ENCODE assay signal across 8 cellular contexts in the genomic region with DNA sequence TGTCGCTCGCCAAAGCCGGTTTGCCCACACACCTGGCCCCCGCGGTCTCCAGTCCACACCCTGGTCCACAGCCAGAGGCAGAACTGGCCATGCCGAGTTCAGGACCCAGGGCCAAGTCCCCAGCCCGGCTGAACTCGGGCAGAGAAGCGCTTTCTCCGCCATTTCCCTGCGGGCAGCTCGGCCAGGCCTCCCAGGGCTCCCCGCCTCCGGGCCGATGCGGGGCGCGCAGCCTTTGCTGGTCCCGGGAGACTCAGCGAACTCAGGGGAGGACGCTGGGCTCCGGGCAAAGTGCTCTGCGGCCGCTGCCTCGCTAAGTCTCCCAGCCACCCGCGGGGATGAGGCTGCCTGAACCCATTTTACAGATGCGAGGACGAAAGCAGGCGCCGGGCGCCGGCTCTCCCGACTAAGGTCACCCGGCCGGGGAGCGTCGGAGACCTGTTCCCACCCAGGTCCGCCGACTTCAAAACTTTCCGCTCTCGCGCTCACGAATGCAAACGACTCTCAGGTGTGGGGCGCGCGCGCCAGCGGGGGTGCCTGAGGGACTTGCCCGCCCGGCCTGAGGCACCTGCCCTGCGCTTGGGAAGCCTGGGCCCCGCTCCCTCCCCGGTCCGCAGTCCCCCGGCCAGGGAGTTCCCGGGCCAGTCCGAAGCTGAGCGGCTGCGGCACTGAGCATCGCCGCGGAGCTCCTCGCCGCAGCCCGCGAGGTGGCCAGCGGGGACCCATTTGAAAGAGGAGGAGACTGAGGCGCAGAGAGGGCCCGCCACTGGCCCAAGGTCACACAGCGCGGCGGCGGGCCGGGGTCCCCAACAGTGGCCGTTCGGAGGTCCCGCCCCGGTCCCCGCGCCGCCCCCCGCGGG. TPM values are rescaled to one million over a fixed set of nuclear protein-coding genes. Genes with fewer than 3 reads are reported as not detected.
DNase-seq lines count a peak whose midpoint lies in the region; ATAC-seq, FAIRE-seq and TF ChIP-seq lines count a peak whose summit lies in the region.

No MANE protein-coding gene starts in this region.

- DNase-seq in AG04449 (ENCODE audit: low read depth, low spot score) (no peak), GM19239 (ENCODE audit: insufficient read length, low spot score) (peak; percentile 44), fibroblast of the aortic adventitia (ENCODE audit: low read depth) (no peak), DMS153 treated with DMSO at 0.1 percent for 48 hours (lab: John Stamatoyannopoulos, UW; ENCODE audit: unreplicated experiment) (no peak)
- DNase-seq in activated CD4-positive, alpha-beta T cell treated with anti-CD3 and anti-CD28 coated beads for 48 hours, result peak; percentile 51
- no peak for DNase-seq in stimulated activated naive CD4-positive, alpha-beta T cell (lab: John Stamatoyannopoulos, UW)

- peak; percentile 41 for ATAC-seq in HG03196 (IDR thresholded peaks at IDR 0.05; ENCODE audit: unreplicated experiment)

- no peaks in the 10 kb centered on the region for H3K27me3 ChIP-seq in parathyroid adenoma (ENCODE audit: control insufficient read depth, insufficient read depth, low read length)

- peaks cover 17% of the 10 kb centered on the region for H3K4me1 ChIP-seq in parathyroid adenoma

- peak overlapping the region; percentile 48 for H3K9ac ChIP-seq in parathyroid adenoma

- peak overlapping the region; percentile 85 for H2AFZ ChIP-seq in parathyroid adenoma

- POLR2A ChIA-PET in AG04449 (lab: Yijun Ruan, JAX), result no interaction called here

- no peaks in the 10 kb centered on the region for H3K79me2 ChIP-seq in parathyroid adenoma

- no peaks in the 10 kb centered on the region for H3K9me3 ChIP-seq in parathyroid adenoma (ENCODE audit: control insufficient read depth, low read length)

- TF ChIP-seq CTCF in AG04449 (IDR thresholded peaks at IDR 0.05; ENCODE audit: insufficient read depth, low read length, missing control alignments) (no peak), fibroblast of the aortic adventitia (IDR thresholded peaks at IDR 0.05; ENCODE audit: insufficient read depth, low read length) (no peak), parathyroid adenoma (IDR thresholded peaks at IDR 0.05) (no peak)

- no peaks in the 10 kb centered on the region for H3K36me3 ChIP-seq in parathyroid adenoma (ENCODE audit: control insufficient read depth, insufficient read depth, low read length)

- CTCF ChIA-PET in AG04449 (lab: Yijun Ruan, JAX), result no interaction called here

- H3K27ac ChIP-seq in parathyroid adenoma, result no peak overlapping the region

- peak overlapping the region; percentile 62 for H3K4me2 ChIP-seq in parathyroid adenoma (ENCODE audit: low read length)

- no peak for FAIRE-seq in GM19239 (lab: Jason Lieb, UNC)

- H3K4me3 ChIP-seq in AG04449 (ENCODE audit: low read depth, low read length) (peak overlapping the region; percentile 37), fibroblast of the aortic adventitia (ENCODE audit: low read depth, low read length) (peak overlapping the region; percentile 45), parathyroid adenoma (ENCODE audit: low read depth, low read length) (peak overlapping the region; percentile 28)

RNA-seq across cellular contexts. Expression of a gene that starts 0.6 kb away (rescaled TPM):
- total RNA-seq in fibroblast of the aortic adventitia (ENCODE audit: low replicate concordance), result not detected in 2 replicates

Comparison
In these comparisons a context has a peak if more than half of its experiments do, and no peak if none do; other contexts are left out.
1. DNase-seq: peak in GM19239 (single experiment) and activated CD4-positive, alpha-beta T cell treated with anti-CD3 and anti-CD28 coated beads for 48 hours (single experiment); none in AG04449 (single experiment), fibroblast of the aortic adventitia (single experiment), DMS153 treated with DMSO at 0.1 percent for 48 hours (single experiment) and stimulated activated naive CD4-positive, alpha-beta T cell (0 of 6).
2. Peak in every context shown above with its lines, with median percentiles within 50 percentile points of each other: H3K4me3 ChIP-seq.